16 cellular contexts compared by ENCODE assay signal in genomic region chr17:79219208-79219935, GRCh38.
DNase-seq lines count a peak whose midpoint lies in the region; ATAC-seq and TF ChIP-seq lines count a peak whose summit lies in the region.
"Had no signal": no experiment of that assay in that cellular context is flagged by ENCODE, and none has a peak within 500 bp of the region (broad histone marks: within the 10 kb centered on the region; RNA-seq: fewer than 3 reads in every experiment).

No MANE protein-coding gene starts in this region.

- peaks cover 7% of the 10 kb centered on the region for H3K4me1 Mint-ChIP-seq in activated naive CD4-positive, alpha-beta T cell treated with anti-CD3 and anti-CD28 coated beads, Interleukin-2, amount 50 U/mL, for 24 hours

- peak overlapping the region; percentile 78 for H3K27ac ChIP-seq in WERI-Rb-1
- H3K27ac ChIP-seq in osteoblast (ENCODE audit: low read depth, low read length), result no peak overlapping the region
- H3K27ac ChIP-seq: GM23248 had no signal

- H3K4me3 Mint-ChIP-seq in activated naive CD4-positive, alpha-beta T cell treated with anti-CD3 and anti-CD28 coated beads, Interleukin-2, amount 50 U/mL, for 24 hours, result no peak overlapping the region
- H3K4me3 Mint-ChIP-seq: CD4-positive, alpha-beta T cell; HFFc6 had no signal

- H3K9me3 Mint-ChIP-seq in activated naive CD4-positive, alpha-beta T cell treated with anti-CD3 and anti-CD28 coated beads, Interleukin-2, amount 50 U/mL, for 24 hours, result no peaks in the 10 kb centered on the region
- H3K9me3 Mint-ChIP-seq: CD4-positive, alpha-beta T cell; HFFc6 had no signal

- no peaks in the 10 kb centered on the region for H4K20me1 ChIP-seq in osteoblast (ENCODE audit: insufficient read depth, low read length)

- H3K4me3 ChIP-seq in WERI-Rb-1 (ENCODE audit: low read depth, low read length) (no peak overlapping the region), osteoblast (ENCODE audit: insufficient read depth, low read length) (no peak overlapping the region)
- H3K4me3 ChIP-seq: GM12878, GM23248 had no signal

- no peak for DNase-seq in activated naive CD4-positive, alpha-beta T cell (lab: John Stamatoyannopoulos, UW)
- DNase-seq in WERI-Rb-1, result no peak
- peak; percentile 73 for DNase-seq in left kidney (ENCODE audit: low read depth, low spot score)
- DNase-seq in osteoblast (ENCODE audit: insufficient read length, low spot score, missing footprints), result peak; percentile 75
- DNase-seq in NCI-H2196 treated with DMSO at 0.1 percent for 48 hours (lab: John Stamatoyannopoulos, UW; ENCODE audit: unreplicated experiment), result no peak
- DNase-seq: C1 segment of cervical spinal cord; Calu3; CD4-positive, alpha-beta T cell; DMS 273 treated with DMSO at 0.1 percent for 48 hours; GM23248; HCEC 1CT; HFFc6 had no signal

- peaks cover 19% of the 10 kb centered on the region for H3K27me3 Mint-ChIP-seq in activated naive CD4-positive, alpha-beta T cell treated with anti-CD3 and anti-CD28 coated beads, Interleukin-2, amount 50 U/mL, for 24 hours

- H2AFZ ChIP-seq in osteoblast (ENCODE audit: low read length), result no peak overlapping the region
- H2AFZ ChIP-seq: GM23248 had no signal

- no peaks in the 10 kb centered on the region for H3K36me3 ChIP-seq in WERI-Rb-1
- H3K36me3 ChIP-seq in osteoblast (ENCODE audit: insufficient read depth, low read length), result no peaks in the 10 kb centered on the region

- no peak for ATAC-seq in HG03135 (IDR thresholded peaks at IDR 0.05; ENCODE audit: unreplicated experiment)
- ATAC-seq: GM12878 had no signal

- no peaks in the 10 kb centered on the region for H3K9me3 ChIP-seq in WERI-Rb-1 (ENCODE audit: severe bottlenecking)
- no peaks in the 10 kb centered on the region for H3K9me3 ChIP-seq in osteoblast (ENCODE audit: low read depth, low read length)

- no peak for TF ChIP-seq CTCF in WERI-Rb-1 (IDR thresholded peaks at IDR 0.05; ENCODE audit: low read depth, low read length)
- TF ChIP-seq CTCF in osteoblast (IDR thresholded peaks at IDR 0.05; ENCODE audit: extremely low read depth, low read depth, low read length), result no peak

- no peaks in the 10 kb centered on the region for H3K36me3 Mint-ChIP-seq in activated naive CD4-positive, alpha-beta T cell treated with anti-CD3 and anti-CD28 coated beads, Interleukin-2, amount 50 U/mL, for 24 hours

- H3K27ac Mint-ChIP-seq in activated naive CD4-positive, alpha-beta T cell treated with anti-CD3 and anti-CD28 coated beads, Interleukin-2, amount 50 U/mL, for 24 hours, result peak overlapping the region; percentile 59
- H3K27ac Mint-ChIP-seq: B cell; CD4-positive, alpha-beta T cell; HFFc6 had no signal

- no peaks in the 10 kb centered on the region for H3K79me2 ChIP-seq in osteoblast (ENCODE audit: insufficient read depth, low read length)

- no peak overlapping the region for H3K4me2 ChIP-seq in osteoblast (ENCODE audit: insufficient read depth, low read length)

- H3K4me1 ChIP-seq in osteoblast (ENCODE audit: insufficient read depth, low read length), result no peaks in the 10 kb centered on the region

- H3K27me3 ChIP-seq in WERI-Rb-1 (ENCODE audit: insufficient read depth, low read depth, severe bottlenecking) (no peaks in the 10 kb centered on the region), osteoblast (ENCODE audit: insufficient read depth, low read length) (peaks cover 38% of the 10 kb centered on the region)

Comparison
In these comparisons a context has a peak if more than half of its experiments do, and no peak if none do; other contexts are left out.
1. DNase-seq: peak in left kidney (single experiment) and osteoblast (single experiment); none in activated naive CD4-positive, alpha-beta T cell (0 of 4), WERI-Rb-1 (single experiment) and NCI-H2196 treated with DMSO at 0.1 percent for 48 hours (single experiment).